Comparison of ENCODE assay signal across 25 cellular contexts in the genomic region with DNA sequence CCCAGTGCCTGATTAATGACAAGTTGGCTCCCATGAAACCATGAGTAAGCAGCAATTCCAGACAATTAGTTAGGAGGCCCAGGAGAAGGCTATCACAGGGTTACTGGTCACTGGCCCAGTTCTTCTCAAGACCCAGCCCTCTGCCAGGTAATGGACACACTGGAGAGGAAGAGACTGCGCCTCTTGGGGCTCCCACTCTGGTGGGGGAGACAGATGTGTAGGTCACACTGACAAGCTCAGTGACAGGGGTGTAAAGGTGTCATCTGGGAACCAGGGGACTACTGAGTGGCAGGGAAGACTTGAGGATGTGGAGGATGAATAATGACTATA. TPM values are rescaled to one million over a fixed set of nuclear protein-coding genes. Genes with fewer than 3 reads are reported as not detected.
"Had no signal": no experiment of that assay in that cellular context is flagged by ENCODE, and none has a peak within 500 bp of the region (broad histone marks: within the 10 kb centered on the region; RNA-seq: fewer than 3 reads in every experiment).

No MANE protein-coding gene starts in this region.

- DNase-seq: activated CD4-positive, alpha-beta memory T cell treated with anti-CD3 and anti-CD28 coated beads, Interleukin-2, amount 10 ng/mL, durations not matched to agents 7 days and 5 days; activated CD4-positive, alpha-beta T cell treated with anti-CD3 and anti-CD28 coated beads, Interleukin-2, amount 10 ng/mL, durations not matched to agents 24 days and 14 days; colonic mucosa; effector memory CD8-positive, alpha-beta T cell; glutamatergic neuron; left ventricle myocardium superior; mammary epithelial cell; midbrain; nephron progenitor cell; nucleus accumbens; small intestine; stimulated activated CD4-positive, alpha-beta T cell treated with anti-CD3 and anti-CD28 coated beads, Interleukin-2, amount 100 ng/mL, for 24 hours; stomach; transverse colon had no signal

- H3K27ac Mint-ChIP-seq: activated CD4-positive, alpha-beta memory T cell treated with anti-CD3 and anti-CD28 coated beads, Interleukin-2, amount 10 ng/mL, durations not matched to agents 7 days and 5 days; activated CD4-positive, alpha-beta T cell treated with anti-CD3 and anti-CD28 coated beads, Interleukin-2, amount 10 ng/mL, durations not matched to agents 24 days and 14 days; activated naive CD4-positive, alpha-beta T cell treated with anti-CD3 and anti-CD28 coated beads, Interleukin-2, amount 50 U/mL, for 72 hours; activated T-helper 1 cell treated with anti-CD3 and anti-CD28 coated beads, Interleukin-12 subunit alpha, Interleukin-12 subunit beta, Interleukin-2, Interleukin-4 antibody, amounts not matched to agents 30 ng/mL and 10 ng/mL and 1 ng/mL, durations not matched to agents 14 hours and 24 hours and 36 hours; effector memory CD8-positive, alpha-beta T cell; nephron progenitor cell; stimulated activated effector memory CD8-positive, alpha-beta T cell treated with anti-CD3 and anti-CD28 coated beads, Interleukin-12 subunit alpha, Interleukin-12 subunit beta, amount 100 ng/mL, for 72 hours; T-helper 1 cell treated with Interleukin-12 subunit alpha and Interleukin-12 subunit beta and Interleukin-4 antibody, amounts not matched to agents 30 μg/mL and 1 μg/mL, for 36 hours had no signal

- H3K9me3 Mint-ChIP-seq: activated CD4-positive, alpha-beta memory T cell treated with anti-CD3 and anti-CD28 coated beads, Interleukin-2, amount 10 ng/mL, durations not matched to agents 7 days and 5 days; activated naive CD4-positive, alpha-beta T cell treated with anti-CD3 and anti-CD28 coated beads, Interleukin-2, amount 50 U/mL, for 72 hours; activated T-helper 1 cell treated with anti-CD3 and anti-CD28 coated beads, Interleukin-12 subunit alpha, Interleukin-12 subunit beta, Interleukin-2, Interleukin-4 antibody, amounts not matched to agents 30 ng/mL and 10 ng/mL and 1 ng/mL, durations not matched to agents 14 hours and 24 hours and 36 hours; effector memory CD8-positive, alpha-beta T cell; stimulated activated effector memory CD8-positive, alpha-beta T cell treated with anti-CD3 and anti-CD28 coated beads, Interleukin-12 subunit alpha, Interleukin-12 subunit beta, amount 100 ng/mL, for 72 hours; T-helper 1 cell treated with Interleukin-12 subunit alpha and Interleukin-12 subunit beta and Interleukin-4 antibody, amounts not matched to agents 30 μg/mL and 1 μg/mL, for 36 hours had no signal

- ATAC-seq: activated CD4-positive, CD25-positive, alpha-beta regulatory T cell treated with anti-CD3 and anti-CD28 coated beads, Interleukin-2, amount 50 U/mL, for 24 hours; activated naive CD4-positive, alpha-beta T cell treated with anti-CD3 and anti-CD28 coated beads, Interleukin-2, amount 50 U/mL, for 72 hours; effector memory CD8-positive, alpha-beta T cell; esophagus mucosa; left ventricle myocardium superior; right lobe of liver; stimulated activated effector memory CD8-positive, alpha-beta T cell treated with anti-CD3 and anti-CD28 coated beads, Interleukin-12 subunit alpha, Interleukin-12 subunit beta, amount 100 ng/mL, for 72 hours had no signal

- H3K4me3 Mint-ChIP-seq: activated CD4-positive, alpha-beta memory T cell treated with anti-CD3 and anti-CD28 coated beads, Interleukin-2, amount 10 ng/mL, durations not matched to agents 7 days and 5 days; activated CD4-positive, alpha-beta T cell treated with anti-CD3 and anti-CD28 coated beads, Interleukin-2, amount 10 ng/mL, durations not matched to agents 24 days and 14 days; activated T-helper 1 cell treated with anti-CD3 and anti-CD28 coated beads, Interleukin-12 subunit alpha, Interleukin-12 subunit beta, Interleukin-2, Interleukin-4 antibody, amounts not matched to agents 30 ng/mL and 10 ng/mL and 1 ng/mL, durations not matched to agents 14 hours and 24 hours and 36 hours; T-helper 1 cell treated with Interleukin-12 subunit alpha and Interleukin-12 subunit beta and Interleukin-4 antibody, amounts not matched to agents 30 μg/mL and 1 μg/mL, for 36 hours had no signal

- H3K36me3 Mint-ChIP-seq: stimulated activated effector memory CD8-positive, alpha-beta T cell treated with anti-CD3 and anti-CD28 coated beads, Interleukin-12 subunit alpha, Interleukin-12 subunit beta, amount 100 ng/mL, for 72 hours had no signal

- H3K36me3 ChIP-seq: colonic mucosa, right lobe of liver, suprapubic skin, transverse colon had no signal

- H3K4me3 ChIP-seq: colonic mucosa, dorsolateral prefrontal cortex, hepatocyte, right lobe of liver, stomach, suprapubic skin, transverse colon had no signal

- H3K27ac ChIP-seq: colonic mucosa, hepatocyte, right lobe of liver, stomach, suprapubic skin, transverse colon had no signal

- H3K9me3 ChIP-seq: colonic mucosa, right lobe of liver, stomach, suprapubic skin, transverse colon had no signal

- H3K4me1 ChIP-seq: colonic mucosa had no signal

RNA-seq across cellular contexts. Expression of a gene that starts 4.9 kb away (rescaled TPM):
- total RNA-seq: activated CD4-positive, alpha-beta T cell treated with anti-CD3 and anti-CD28 coated beads, Interleukin-2, amount 10 ng/mL, durations not matched to agents 24 days and 14 days; activated T-helper 1 cell treated with anti-CD3 and anti-CD28 coated beads, Interleukin-12 subunit alpha, Interleukin-12 subunit beta, Interleukin-2, Interleukin-4 antibody, amounts not matched to agents 30 ng/mL and 10 ng/mL and 1 ng/mL, durations not matched to agents 14 hours and 24 hours and 36 hours; endothelial cell of umbilical vein; esophagus mucosa; hepatocyte; left ventricle myocardium superior; mammary epithelial cell; right lobe of liver; suprapubic skin had no signal

RNA-seq across cellular contexts. Expression of a gene that starts 10.0 kb away (rescaled TPM):
- total RNA-seq: activated CD4-positive, alpha-beta memory T cell treated with anti-CD3 and anti-CD28 coated beads, Interleukin-2, amount 10 ng/mL, durations not matched to agents 7 days and 5 days had no signal

RNA-seq across cellular contexts. Expression of a gene that starts 20.5 kb away (rescaled TPM):
- total RNA-seq: activated CD4-positive, alpha-beta memory T cell treated with anti-CD3 and anti-CD28 coated beads, Interleukin-2, amount 10 ng/mL, durations not matched to agents 7 days and 5 days; activated CD4-positive, alpha-beta T cell treated with anti-CD3 and anti-CD28 coated beads, Interleukin-2, amount 10 ng/mL, durations not matched to agents 24 days and 14 days; activated naive CD4-positive, alpha-beta T cell treated with anti-CD3 and anti-CD28 coated beads, Interleukin-2, amount 50 U/mL, for 72 hours; activated T-helper 1 cell treated with anti-CD3 and anti-CD28 coated beads, Interleukin-12 subunit alpha, Interleukin-12 subunit beta, Interleukin-2, Interleukin-4 antibody, amounts not matched to agents 30 ng/mL and 10 ng/mL and 1 ng/mL, durations not matched to agents 14 hours and 24 hours and 36 hours; esophagus mucosa; mammary epithelial cell had no signal
